Comparison of ENCODE assay signal across 19 cellular contexts in the genomic region with DNA sequence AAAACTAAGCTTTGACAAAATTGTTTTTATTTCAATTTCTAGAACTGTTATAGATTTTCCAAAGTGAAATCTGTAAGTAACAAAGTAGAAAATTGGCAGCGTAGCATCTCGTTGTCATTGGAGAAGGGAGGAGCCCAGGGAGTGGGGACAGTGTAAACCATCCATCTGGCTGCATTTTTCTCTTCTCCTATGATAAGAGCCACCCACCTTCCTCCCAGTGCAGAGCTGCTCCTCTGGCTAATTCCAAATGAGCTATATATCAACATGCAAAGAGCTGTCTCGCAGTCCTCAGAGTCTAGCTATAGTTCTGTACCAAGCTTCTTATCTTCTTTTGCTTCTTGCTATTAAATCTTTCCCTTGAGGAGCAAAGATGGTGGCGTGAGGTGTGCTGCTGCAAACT. TPM values are rescaled to one million over a fixed set of nuclear protein-coding genes. Genes with fewer than 3 reads are reported as not detected.
DNase-seq lines count a peak whose midpoint lies in the region; TF ChIP-seq lines count a peak whose summit lies in the region.
"Had no signal": no experiment of that assay in that cellular context is flagged by ENCODE, and none has a peak within 500 bp of the region (broad histone marks: within the 10 kb centered on the region; RNA-seq: fewer than 3 reads in every experiment).

No MANE protein-coding gene starts in this region.

- TF ChIP-seq POLR2A in sigmoid colon (IDR thresholded peaks at IDR 0.05) = no peak

- no peak overlapping the region for H3K27ac ChIP-seq in sigmoid colon
- H3K27ac ChIP-seq: 22Rv1; BLaER1 treated with 17β-estradiol and CSF1 and Interleukin-3, amounts not matched to agents 10 nM and 100 nM had no signal

- no peak for TF ChIP-seq EP300 in sigmoid colon (IDR thresholded peaks at IDR 0.05)

- H3K27me3 ChIP-seq in sigmoid colon = no peaks in the 10 kb centered on the region
- H3K27me3 ChIP-seq: BE2C; BLaER1 treated with 17β-estradiol and CSF1 and Interleukin-3, amounts not matched to agents 10 nM and 100 nM had no signal

- H3K4me1 ChIP-seq in sigmoid colon = no peaks in the 10 kb centered on the region
- H3K4me1 ChIP-seq: BLaER1 treated with 17β-estradiol and CSF1 and Interleukin-3, amounts not matched to agents 10 nM and 100 nM had no signal

- WGBS in sigmoid colon, 2 donors = 89 to 91% methylated on average over 4 of the region's 4 CpGs

- peaks cover 0 to 3% (median 0%) of the 10 kb centered on the region in 4 donors for H3K9me3 ChIP-seq in sigmoid colon

- H3K36me3 ChIP-seq in sigmoid colon = no peaks in the 10 kb centered on the region
- H3K36me3 ChIP-seq: BE2C; BLaER1 treated with 17β-estradiol and CSF1 and Interleukin-3, amounts not matched to agents 10 nM and 100 nM had no signal

- DNase-seq in NCI-H2171 treated with DMSO at 0.1 percent for 48 hours (lab: John Stamatoyannopoulos, UW) (peak; percentile 14), NCI-H2171 (lab: John Stamatoyannopoulos, UW) (no peak), SK-N-DZ (ENCODE audit: low spot score) (peak; percentile 44), inferior parietal cortex (ENCODE audit: extremely low spot score) (peak; percentile 39), superior temporal gyrus (ENCODE audit: extremely low spot score) (peak; percentile 54), sigmoid colon (no peak), NCI-H2029 (lab: John Stamatoyannopoulos, UW) (no peak), medulla oblongata (ENCODE audit: extremely low spot score) (no peak)
- DNase-seq: Calu3; CD4-positive, alpha-beta T cell; CD8-positive, alpha-beta memory T cell; DMS53; DMS79 treated with DMSO at 0.1 percent for 48 hours; GF-D8; H9 had no signal

- no peak overlapping the region for H3K4me3 ChIP-seq in sigmoid colon
- H3K4me3 ChIP-seq: BLaER1 treated with 17β-estradiol and CSF1 and Interleukin-3, amounts not matched to agents 10 nM and 100 nM; GM23338 had no signal

- intact Hi-C loops in sigmoid colon (cut with DNase I) = no loop called here

- no peak for TF ChIP-seq CTCF in sigmoid colon (IDR thresholded peaks at IDR 0.05)

RNA-seq across cellular contexts. Expression of a gene that starts 56.6 kb away (rescaled TPM):
- polyA plus RNA-seq in SK-N-DZ (2014; cell fraction: cytosol; rRNA removed) = 4.4 and 12.7 TPM in 2 replicates
- 11.9 and 18.7 TPM in 2 replicates for polyA plus RNA-seq in SK-N-DZ (2014; cell fraction: nucleus; rRNA removed)
- under 1 TPM; 0.41 to 0.83 (median 0.77) TPM for total RNA-seq in sigmoid colon
- polyA plus RNA-seq in sigmoid colon = 1 to 10 TPM in 1 of 3 donors, under 1 TPM in 2; under 0.01 to 2.1 (median 0.46) TPM

Comparison
In these comparisons a context has a peak if more than half of its experiments do, and no peak if none do; other contexts are left out.
1. DNase-seq: peak in NCI-H2171 treated with DMSO at 0.1 percent for 48 hours (single experiment), SK-N-DZ (single experiment), inferior parietal cortex (single experiment) and superior temporal gyrus (single experiment); none in NCI-H2171 (single experiment), sigmoid colon (single experiment), NCI-H2029 (single experiment) and medulla oblongata (single experiment).